Comparison of ENCODE assay signal across 26 cellular contexts in genomic region chr10:472241-472910, GRCh38.
A peak's percentile ranks its signal among the peaks of the same experiment; 100 is the strongest.
DNase-seq lines count a peak whose midpoint lies in the region; TF ChIP-seq lines count a peak whose summit lies in the region.
"Had no signal": no experiment of that assay in that cellular context is flagged by ENCODE, and none has a peak within 500 bp of the region (broad histone marks: within the 10 kb centered on the region; RNA-seq: fewer than 3 reads in every experiment).

No MANE protein-coding gene starts in this region.

- H3K27me3 Mint-ChIP-seq in H9 (ENCODE audit: low read depth) (no peaks in the 10 kb centered on the region; the same call in 1 of the 2 replicates), osteocyte (ENCODE audit: unreplicated experiment) (no peaks in the 10 kb centered on the region), immature natural killer cell (ENCODE audit: low read depth in 3 of 3) (peaks cover 4 to 10% (median 6%) of the 10 kb centered on the region in 3 donors)

- H2BK12ac ChIP-seq in H9 (ENCODE audit: insufficient read length, low read depth, low read length): no peak overlapping the region

- H2BK15ac ChIP-seq in H9 (ENCODE audit: low read depth, low read length): no peak overlapping the region

- no peaks in the 10 kb centered on the region for H3K36me3 ChIP-seq in Karpas-422 (ENCODE audit: insufficient read depth, low read length)
- H3K36me3 ChIP-seq: BE2C had no signal

- no peak overlapping the region for H3K4me2 ChIP-seq in H9 (ENCODE audit: insufficient read depth, insufficient read length, low read length)
- H3K4me2 ChIP-seq in Karpas-422 (ENCODE audit: low read depth, low read length, poor library complexity, severe bottlenecking): no peak overlapping the region

- H2AFZ ChIP-seq in H9 (ENCODE audit: low read length) (no peak overlapping the region), Karpas-422 (ENCODE audit: low read length) (no peak overlapping the region)

- H3K9me3 ChIP-seq in H9 (ENCODE audit: control insufficient read depth, low read depth, low read length) (no peaks in the 10 kb centered on the region), Karpas-422 (ENCODE audit: low read length) (no peaks in the 10 kb centered on the region)
- H3K9me3 ChIP-seq: BE2C had no signal

- no peak for TF ChIP-seq CTCF in H9 (conservative IDR thresholded peaks at IDR 0.05)
- no peak for TF ChIP-seq CTCF in osteocyte (IDR thresholded peaks at IDR 0.05)

- H2BK5ac ChIP-seq in H9 (ENCODE audit: insufficient read length, low read length): no peak overlapping the region

- H3K4me3 Mint-ChIP-seq in H9 (no peak overlapping the region), osteocyte (ENCODE audit: unreplicated experiment) (no peak overlapping the region), immature natural killer cell (no peak overlapping the region)
- H3K4me3 Mint-ChIP-seq: HFFc6 had no signal

- H3K14ac ChIP-seq in H9 (ENCODE audit: insufficient read depth, low read length): no peak overlapping the region

- H3K9me2 ChIP-seq in Karpas-422 (replicated peaks; ENCODE audit: insufficient read depth, low read length): no peaks in the 10 kb centered on the region

- no peak overlapping the region for H2AK5ac ChIP-seq in H9 (ENCODE audit: insufficient read length, low read length)

- no peaks in the 10 kb centered on the region for H3K4me1 ChIP-seq in H9 (ENCODE audit: insufficient read depth, low read length)
- H3K4me1 ChIP-seq in Karpas-422 (ENCODE audit: low read length): no peaks in the 10 kb centered on the region
- H3K4me1 ChIP-seq: BE2C had no signal

- H3K9ac ChIP-seq in H9 (ENCODE audit: extremely low read depth, insufficient read length, low read length) (no peak overlapping the region), Karpas-422 (ENCODE audit: low read length) (no peak overlapping the region)

- no peak overlapping the region for H4K91ac ChIP-seq in H9 (ENCODE audit: insufficient read length, low read depth, low read length)

- H3K18ac ChIP-seq in H9 (ENCODE audit: insufficient read length, low read depth, low read length): no peak overlapping the region

- H3K4ac ChIP-seq in H9 (ENCODE audit: low read depth, low read length): no peak overlapping the region

- no peaks in the 10 kb centered on the region for H3K23me2 ChIP-seq in H9 (ENCODE audit: insufficient read length, low read depth, low read length, poor library complexity, severe bottlenecking)

- H4K8ac ChIP-seq in H9 (replicated peaks; ENCODE audit: insufficient read length, low read depth, low read length): no peak overlapping the region

- H3K27ac Mint-ChIP-seq in H9 (peak overlapping the region in 2 of 3 experiments; percentile 60 to 64; a peak in 2 of 7 replicates), osteocyte (ENCODE audit: unreplicated experiment) (no peak overlapping the region), immature natural killer cell (no peak overlapping the region)
- H3K27ac Mint-ChIP-seq: CD14-positive monocyte, HFFc6 had no signal

- no peak overlapping the region for H3K4me3 ChIP-seq in Karpas-422 (ENCODE audit: low read length)
- H3K4me3 ChIP-seq: K562 had no signal

- no peak overlapping the region for H3K56ac ChIP-seq in H9 (ENCODE audit: insufficient read length, low read depth, low read length)

- H2BK20ac ChIP-seq in H9 (ENCODE audit: low read depth, low read length, poor library complexity, severe bottlenecking): no peak overlapping the region

- no peak overlapping the region for H3K27ac ChIP-seq in H9 (ENCODE audit: insufficient read length, low read depth, low read length)
- H3K27ac ChIP-seq in Karpas-422 (ENCODE audit: low read length): no peak overlapping the region
- H3K27ac ChIP-seq: RWPE1 had no signal

- H3K79me1 ChIP-seq in H9 (ENCODE audit: insufficient read depth, low read depth, low read length, poor library complexity, severe bottlenecking): no peaks in the 10 kb centered on the region

- H3T11ph ChIP-seq in H9 (ENCODE audit: low read length): no peak overlapping the region

- H3K9me3 Mint-ChIP-seq in H9 (peaks cover 4 to 5% of the 10 kb centered on the region in 2 experiments), osteocyte (ENCODE audit: unreplicated experiment) (no peaks in the 10 kb centered on the region), immature natural killer cell (peaks cover 0 to 2% (median 0%) of the 10 kb centered on the region in 6 donors)
- H3K9me3 Mint-ChIP-seq: CD8-positive, alpha-beta memory T cell had no signal

- H4K5ac ChIP-seq in H9 (ENCODE audit: insufficient read length, low read depth, low read length): no peak overlapping the region

- H4K20me1 ChIP-seq in H9 (ENCODE audit: control insufficient read depth, insufficient read depth, insufficient read length) (peaks cover 3% of the 10 kb centered on the region), Karpas-422 (ENCODE audit: insufficient read depth, low read depth, low read length) (no peaks in the 10 kb centered on the region)

- H3K4me1 Mint-ChIP-seq in H9: peaks cover 10 to 14% of the 10 kb centered on the region in 2 experiments
- H3K4me1 Mint-ChIP-seq in osteocyte (ENCODE audit: unreplicated experiment): peaks cover 7% of the 10 kb centered on the region
- peaks cover 2 to 7% of the 10 kb centered on the region in 2 donors for H3K4me1 Mint-ChIP-seq in immature natural killer cell
- H3K4me1 Mint-ChIP-seq: CD14-positive monocyte had no signal

- WGBS in H9 (ENCODE audit: extremely low coverage, insufficient read length, low lambda C conversion rate): no CpG with 5 or more reads among the region's 31 CpGs

- DNase-seq in H9: peak; percentile 30
- peak; percentile 16 for DNase-seq in Karpas-422
- DNase-seq in islet precursor cell: peak; percentile 53
- DNase-seq in osteocyte (ENCODE audit: extremely low spot score, unreplicated experiment): peak; percentile 77
- DNase-seq in EL: no peak
- no peak for DNase-seq in immature natural killer cell
- no peak for DNase-seq in AG08396 (ENCODE audit: low spot score)
- DNase-seq in stimulated activated naive CD4-positive, alpha-beta T cell (lab: John Stamatoyannopoulos, UW): no peak
- DNase-seq: BE2C; CD8-positive, alpha-beta memory T cell; DMS 273 treated with DMSO at 0.1 percent for 48 hours; DMS79; HFFc6; MV-4-11; NCI-H1105; NCI-H1436 treated with DMSO at 0.1 percent for 48 hours; NCI-H187 treated with DMSO at 0.1 percent for 48 hours; NCI-H2171 treated with DMSO at 0.1 percent for 48 hours; NCI-H345; NCI-H510A treated with DMSO at 0.1 percent for 48 hours; NCI-H774; NK-92 treated with Interleukin-12 subunit alpha and Interleukin-12 subunit beta, amount 100 ng/mL, for 24 hours; SHP77 had no signal

- H3K79me2 ChIP-seq in H9 (ENCODE audit: insufficient read depth, low read length) (no peaks in the 10 kb centered on the region), Karpas-422 (ENCODE audit: low read length) (no peaks in the 10 kb centered on the region)

- H3K23ac ChIP-seq in H9 (ENCODE audit: insufficient read length, low read depth, low read length): no peak overlapping the region

- H3K27me3 ChIP-seq in H9 (ENCODE audit: insufficient read depth, low read length) (no peaks in the 10 kb centered on the region), Karpas-422 (ENCODE audit: low read length) (no peaks in the 10 kb centered on the region)
- H3K27me3 ChIP-seq: BE2C had no signal

- H3K36me3 Mint-ChIP-seq in H9 (ENCODE audit: insufficient read depth in 1 of 3, low read depth in 3 of 3): peaks cover 14 to 25% (median 15%) of the 10 kb centered on the region in 3 experiments
- H3K36me3 Mint-ChIP-seq in osteocyte (ENCODE audit: unreplicated experiment): peaks cover 33% of the 10 kb centered on the region
- H3K36me3 Mint-ChIP-seq in immature natural killer cell: peaks cover 0 to 12% (median 5%) of the 10 kb centered on the region in 3 donors
- H3K36me3 Mint-ChIP-seq: CD14-positive monocyte had no signal

- H2BK120ac ChIP-seq in H9 (ENCODE audit: low read depth, low read length, poor library complexity, severe bottlenecking): no peak overlapping the region

Comparison
In these comparisons a context has a peak if more than half of its experiments do, and no peak if none do; other contexts are left out.
1. DNase-seq: peak in H9 (single experiment), Karpas-422 (single experiment), islet precursor cell (single experiment) and osteocyte (single experiment); none in EL (single experiment), immature natural killer cell (0 of 3), AG08396 (single experiment) and stimulated activated naive CD4-positive, alpha-beta T cell (0 of 6).
2. H3K27ac Mint-ChIP-seq: peak in H9 (2 of 3); none in osteocyte (single experiment) and immature natural killer cell (0 of 6).